ENCODE assay signal across 13 cellular contexts in genomic region chr6:31186052-31186734, GRCh38. TPM values are rescaled to one million over a fixed set of nuclear protein-coding genes. Genes with fewer than 3 reads are reported as not detected.
DNase-seq lines count a peak whose midpoint lies in the region; ATAC-seq and TF ChIP-seq lines count a peak whose summit lies in the region.
"Had no signal": no experiment of that assay in that cellular context is flagged by ENCODE, and none has a peak within 500 bp of the region (broad histone marks: within the 10 kb centered on the region; RNA-seq: fewer than 3 reads in every experiment).

No MANE protein-coding gene starts in this region.

- DNase-seq in PC-3 (no peak), esophagus muscularis mucosa (ENCODE audit: extremely low spot score) (no peak), transverse colon (peak; percentile 81), putamen (ENCODE audit: low spot score) (no peak), NOMO-1 treated with dmso at 0.1 percent for 144 hours (lab: John Stamatoyannopoulos, UW; ENCODE audit: unreplicated experiment) (no peak), UCSD-AML1 (lab: John Stamatoyannopoulos, UW; ENCODE audit: unreplicated experiment) (no peak)
- DNase-seq: activated T-cell treated with anti-CD3 and anti-CD28 coated beads, Interleukin-2, amount 50 U/mL, for 48 hours; midbrain; NCI-H1694 had no signal

- H3K79me2 ChIP-seq in PC-3 (ENCODE audit: low read length) = no peaks in the 10 kb centered on the region

- no peak overlapping the region for H3K27ac ChIP-seq in PC-3 (ENCODE audit: low read length)
- H3K27ac ChIP-seq in esophagus muscularis mucosa (replicated peaks in 1 of 4) = peak overlapping the region; percentile 41 to 70 (median 54)
- H3K27ac ChIP-seq in muscle layer of duodenum (ENCODE audit: low read length) = peak overlapping the region; percentile 85
- H3K27ac ChIP-seq in transverse colon = peak overlapping the region; percentile 86 to 93 (median 90)

- ATAC-seq in PC-3 = peak; percentile 43
- ATAC-seq in HG03175 (IDR thresholded peaks at IDR 0.05; ENCODE audit: unreplicated experiment) = no peak
- ATAC-seq: SK-N-SH treated with all-trans-retinoic acid at 6 μM for 48 hours had no signal

- H3K9me3 ChIP-seq in PC-3 (ENCODE audit: low read length) = no peaks in the 10 kb centered on the region
- H3K9me3 ChIP-seq in esophagus muscularis mucosa = no peaks in the 10 kb centered on the region
- no peaks in the 10 kb centered on the region for H3K9me3 ChIP-seq in muscle layer of duodenum (ENCODE audit: control insufficient read depth in 1 of 2, low read length in 2 of 2)
- no peaks in the 10 kb centered on the region for H3K9me3 ChIP-seq in transverse colon

- intact Hi-C loops in PC-3 (cut with micrococcal nuclease) (no loop called here), esophagus muscularis mucosa (cut with DNase I) (no loop called here), transverse colon (cut with DNase I; ENCODE audit: low total_unique reads) (no loop called here)

- TF ChIP-seq EP300 in esophagus muscularis mucosa (IDR thresholded peaks at IDR 0.05) (no peak), transverse colon (IDR thresholded peaks at IDR 0.05; ENCODE audit: low read depth) (no peak)

- no peak overlapping the region for H3K4me2 ChIP-seq in PC-3 (ENCODE audit: low read length)

- in situ Hi-C loops in transverse colon (cut with MboI; ENCODE audit: low pct_ligation_motif_present in 1 of 4, low pct_unique_long_range_greater_than_20kb in 1 of 4, low sequenced_read_pairs in 3 of 4) = no loop called here

- no peaks in the 10 kb centered on the region for H3K36me3 ChIP-seq in PC-3 (ENCODE audit: low read depth, low read length)
- H3K36me3 ChIP-seq in esophagus muscularis mucosa = no peaks in the 10 kb centered on the region
- no peaks in the 10 kb centered on the region for H3K36me3 ChIP-seq in muscle layer of duodenum (ENCODE audit: control insufficient read depth in 1 of 2, insufficient read depth in 2 of 2, low read length in 2 of 2)
- H3K36me3 ChIP-seq in transverse colon = no peaks in the 10 kb centered on the region

- H3K27me3 ChIP-seq in PC-3 (ENCODE audit: low read length) (no peaks in the 10 kb centered on the region), esophagus muscularis mucosa (no peaks in the 10 kb centered on the region), muscle layer of duodenum (ENCODE audit: low read depth, low read length) (no peaks in the 10 kb centered on the region), transverse colon (no peaks in the 10 kb centered on the region)

- POLR2A ChIA-PET in PC-3 (lab: Charles Lee; ENCODE audit: unreplicated experiment) = no interaction called here

- no peak for TF ChIP-seq POLR2A in esophagus muscularis mucosa (IDR thresholded peaks at IDR 0.05; ENCODE audit: low read depth)
- TF ChIP-seq POLR2A in transverse colon (IDR thresholded peaks at IDR 0.05) = peak; percentile 84

- no peaks in the 10 kb centered on the region for H3K9me2 ChIP-seq in PC-3 (replicated peaks; ENCODE audit: low read length)

- no peak overlapping the region; the same call in 1 of the 2 replicates for H2AFZ ChIP-seq in PC-3 (ENCODE audit: low read length)

- no peak overlapping the region for H3K9ac ChIP-seq in PC-3 (ENCODE audit: low read length)

- H3K4me3 ChIP-seq in PC-3 (ENCODE audit: low read length) = no peak overlapping the region
- H3K4me3 ChIP-seq in esophagus muscularis mucosa = peak overlapping the region; percentile 10 to 37 (median 22)
- peak overlapping the region in 1 of 2 donors; percentile 39 for H3K4me3 ChIP-seq in muscle layer of duodenum (ENCODE audit: low read depth in 1 of 2, low read length in 2 of 2)
- peak overlapping the region in 3 of 4 donors; percentile 29 to 47 (median 35) for H3K4me3 ChIP-seq in transverse colon

- 85% methylated on average over 24 of the region's 24 CpGs for WGBS in esophagus muscularis mucosa
- 55 to 57% methylated on average over 9 to 24 of the region's 24 CpGs for WGBS in transverse colon (ENCODE audit: low coverage in 1 of 2), 2 donors

- H4K20me1 ChIP-seq in PC-3 (ENCODE audit: low read length) = no peaks in the 10 kb centered on the region

- TF ChIP-seq CTCF in PC-3 (conservative IDR thresholded peaks at IDR 0.05; ENCODE audit: low read depth, low read length) (no peak), esophagus muscularis mucosa (IDR thresholded peaks at IDR 0.05) (no peak), transverse colon (IDR thresholded peaks at IDR 0.05) (no peak)

- CTCF ChIA-PET in PC-3 (lab: Charles Lee) = no interaction called here

- no TSS peak for BruUV-seq in PC-3 (replicated peaks; lab: Mats Ljungman, UMichigan)

- H3K4me1 ChIP-seq in PC-3 (ENCODE audit: insufficient read depth, low read length) (no peaks in the 10 kb centered on the region), esophagus muscularis mucosa (no peaks in the 10 kb centered on the region), muscle layer of duodenum (ENCODE audit: control insufficient read depth in 1 of 2, insufficient read depth in 2 of 2, low read length in 2 of 2) (no peaks in the 10 kb centered on the region), transverse colon (peaks cover 0 to 10% (median 7%) of the 10 kb centered on the region in 4 donors)

- H3F3A ChIP-seq in PC-3 (ENCODE audit: low read length, unreplicated experiment) = no peaks in the 10 kb centered on the region

RNA-seq across cellular contexts. Expression of gene POU5F1, which starts 15.7 kb away (rescaled TPM):
- total RNA-seq in PC-3 (2014; rRNA removed) (not detected in 2 replicates), esophagus muscularis mucosa (1 to 10 TPM in 1 of 4 donors, not detected in 3; 1.3 TPM), transverse colon (100 to 1,000 TPM in 1 of 4 donors, 10 to 100 TPM in 3; 11.5 to 434 (median 29.2) TPM)
- total RNA-seq: G401 had no signal

RNA-seq across cellular contexts. Expression of gene TCF19, which starts 27.8 kb away (rescaled TPM):
- total RNA-seq in PC-3 (2014; rRNA removed) (79.0 and 88.6 TPM in 2 replicates), esophagus muscularis mucosa (1 to 10 TPM; 2.3 to 6.7 (median 5.8) TPM), transverse colon (1 to 10 TPM; 1.6 to 5.2 (median 3.1) TPM)

RNA-seq across cellular contexts. Expression of gene CCHCR1, which starts 28.6 kb away (rescaled TPM):
- total RNA-seq in PC-3 (2014; rRNA removed) (31.3 and 40.0 TPM in 2 replicates), esophagus muscularis mucosa (10 to 100 TPM in 2 of 4 donors, 1 to 10 TPM in 2; 5.8 to 11.6 (median 9.4) TPM), transverse colon (10 to 100 TPM; 15.0 to 44.1 (median 29.9) TPM)

RNA-seq across cellular contexts. Expression of gene PSORS1C2, which starts 47.3 kb away (rescaled TPM):
- total RNA-seq in PC-3 (2014; rRNA removed) (not detected in 2 replicates), esophagus muscularis mucosa (not detected), transverse colon (not detected)
- total RNA-seq: G401 had no signal

Comparison
In these comparisons a context has a peak if more than half of its experiments do, and no peak if none do; other contexts are left out.
1. RNA of gene POU5F1, which starts 15.7 kb away (total RNA-seq): 11.5 to 434 TPM in transverse colon; 1.3 TPM in esophagus muscularis mucosa and not detected in PC-3; every median in the first group is over 4 times any median in the second.
2. RNA of gene TCF19, which starts 27.8 kb away (total RNA-seq): 79.0 to 88.6 TPM in PC-3; 2.3 to 6.7 TPM in esophagus muscularis mucosa and 1.6 to 5.2 TPM in transverse colon; every median in the first group is over 10 times any median in the second.